14 cellular contexts compared by ENCODE assay signal in genomic region chr9:96554801-96555566, GRCh38.
DNase-seq lines count a peak whose midpoint lies in the region; ATAC-seq and TF ChIP-seq lines count a peak whose summit lies in the region.
"Had no signal": no experiment of that assay in that cellular context is flagged by ENCODE, and none has a peak within 500 bp of the region (broad histone marks: within the 10 kb centered on the region; RNA-seq: fewer than 3 reads in every experiment).

No MANE protein-coding gene starts in this region.

- in situ Hi-C loops in astrocyte of the spinal cord (cut with HindIII; ENCODE audit: low sequenced_read_pairs) = no loop called here

- no peak overlapping the region for H3K4me3 Mint-ChIP-seq in stimulated activated naive CD8-positive, alpha-beta T cell treated with anti-CD3 and anti-CD28 coated beads, Interleukin-15, Interleukin-2, amounts not matched to agents 100 ng/mL and 50 ng/mL, for 24 hours
- H3K4me3 Mint-ChIP-seq: mesothelial cell of epicardium had no signal

- peak overlapping the region; percentile 61 for H3K27ac Mint-ChIP-seq in stimulated activated naive CD8-positive, alpha-beta T cell treated with anti-CD3 and anti-CD28 coated beads, Interleukin-15, Interleukin-2, amounts not matched to agents 100 ng/mL and 50 ng/mL, for 24 hours
- H3K27ac Mint-ChIP-seq: mesothelial cell of epicardium had no signal

- no peak for TF ChIP-seq CTCF in astrocyte of the spinal cord (IDR thresholded peaks at IDR 0.05; ENCODE audit: low read depth, low read length)

- DNase-seq in stimulated activated naive CD8-positive, alpha-beta T cell treated with anti-CD3 and anti-CD28 coated beads, Interleukin-15, Interleukin-2, amounts not matched to agents 100 U/mL and 50 U/mL, for 24 hours = no peak
- DNase-seq in astrocyte of the spinal cord (ENCODE audit: low read depth, low spot score) = peak; percentile 59
- DNase-seq in iris pigment epithelial cell (ENCODE audit: low read depth) = peak; percentile 28
- DNase-seq in aorta = no peak
- DNase-seq in DMS 273 treated with DMSO at 0.1 percent for 48 hours (lab: John Stamatoyannopoulos, UW) = no peak
- DNase-seq in NCI-H2196 treated with DMSO at 0.1 percent for 48 hours (lab: John Stamatoyannopoulos, UW; ENCODE audit: unreplicated experiment) = no peak
- DNase-seq in OCI-M2 (lab: John Stamatoyannopoulos, UW; ENCODE audit: unreplicated experiment) = no peak
- DNase-seq: dermis blood vessel endothelial cell, NCI-H146, NCI-H748 treated with DMSO at 0.1 percent for 48 hours, retina, uterus had no signal

- ATAC-seq in stimulated activated naive CD8-positive, alpha-beta T cell treated with anti-CD3 and anti-CD28 coated beads, Interleukin-15, Interleukin-2, amounts not matched to agents 100 U/mL and 50 U/mL, for 24 hours = no peak
- ATAC-seq in aorta (ENCODE audit: low FRiP score) = no peak

- H3K27ac ChIP-seq in aorta (ENCODE audit: low read depth in 1 of 2, low read length in 2 of 2) = peak overlapping the region; percentile 15 to 85
- H3K27ac ChIP-seq: uterus had no signal

- peaks cover 1 to 5% of the 10 kb centered on the region in 2 donors for H3K4me1 ChIP-seq in aorta (ENCODE audit: control insufficient read depth in 1 of 2, insufficient read depth in 2 of 2, low read length in 2 of 2)
- H3K4me1 ChIP-seq: uterus had no signal

- 86 to 87% methylated on average over 10 of the region's 10 CpGs for WGBS in aorta, 2 donors

- peaks cover 4% of the 10 kb centered on the region for H3K27me3 Mint-ChIP-seq in stimulated activated naive CD8-positive, alpha-beta T cell treated with anti-CD3 and anti-CD28 coated beads, Interleukin-15, Interleukin-2, amounts not matched to agents 100 ng/mL and 50 ng/mL, for 24 hours

- H3K9me3 Mint-ChIP-seq in stimulated activated naive CD8-positive, alpha-beta T cell treated with anti-CD3 and anti-CD28 coated beads, Interleukin-15, Interleukin-2, amounts not matched to agents 100 ng/mL and 50 ng/mL, for 24 hours = no peaks in the 10 kb centered on the region
- H3K9me3 Mint-ChIP-seq: mesothelial cell of epicardium had no signal

- H3K36me3 ChIP-seq in aorta (ENCODE audit: control insufficient read depth in 1 of 2, insufficient read depth in 2 of 2, low read length in 1 of 2) = peaks cover 0 to 1% of the 10 kb centered on the region in 2 donors
- H3K36me3 ChIP-seq: uterus had no signal

- peaks cover 58% of the 10 kb centered on the region for H3K4me1 Mint-ChIP-seq in stimulated activated naive CD8-positive, alpha-beta T cell treated with anti-CD3 and anti-CD28 coated beads, Interleukin-15, Interleukin-2, amounts not matched to agents 100 ng/mL and 50 ng/mL, for 24 hours (ENCODE audit: low read depth)

- H3K9me3 ChIP-seq in aorta (ENCODE audit: control insufficient read depth, low read length) = no peaks in the 10 kb centered on the region
- H3K9me3 ChIP-seq: uterus had no signal

- no peaks in the 10 kb centered on the region for H3K27me3 ChIP-seq in aorta (ENCODE audit: control insufficient read depth in 1 of 2, insufficient read depth in 2 of 2, low read length in 1 of 2)
- H3K27me3 ChIP-seq: uterus had no signal

- intact Hi-C loops in aorta (cut with DNase I) = loop anchor here (5.0 kb wide), 1 partner anchor 33 kb away; no protein-coding TSS in a partner anchor

- H3K36me3 Mint-ChIP-seq in stimulated activated naive CD8-positive, alpha-beta T cell treated with anti-CD3 and anti-CD28 coated beads, Interleukin-15, Interleukin-2, amounts not matched to agents 100 ng/mL and 50 ng/mL, for 24 hours (ENCODE audit: low read depth) = no peaks in the 10 kb centered on the region

- H3K4me3 ChIP-seq in astrocyte of the spinal cord (ENCODE audit: low read depth, low read length) (no peak overlapping the region), aorta (ENCODE audit: low read length in 2 of 2) (no peak overlapping the region)
- H3K4me3 ChIP-seq: uterus had no signal

Comparison
In these comparisons a context has a peak if more than half of its experiments do, and no peak if none do; other contexts are left out.
1. DNase-seq: peak in astrocyte of the spinal cord (single experiment) and iris pigment epithelial cell (single experiment); none in stimulated activated naive CD8-positive, alpha-beta T cell treated with anti-CD3 and anti-CD28 coated beads, Interleukin-15, Interleukin-2, amounts not matched to agents 100 U/mL and 50 U/mL, for 24 hours (single experiment), aorta (0 of 2), DMS 273 treated with DMSO at 0.1 percent for 48 hours (single experiment), NCI-H2196 treated with DMSO at 0.1 percent for 48 hours (single experiment) and OCI-M2 (single experiment).